8 cellular contexts compared by ENCODE assay signal in the genomic region with DNA sequence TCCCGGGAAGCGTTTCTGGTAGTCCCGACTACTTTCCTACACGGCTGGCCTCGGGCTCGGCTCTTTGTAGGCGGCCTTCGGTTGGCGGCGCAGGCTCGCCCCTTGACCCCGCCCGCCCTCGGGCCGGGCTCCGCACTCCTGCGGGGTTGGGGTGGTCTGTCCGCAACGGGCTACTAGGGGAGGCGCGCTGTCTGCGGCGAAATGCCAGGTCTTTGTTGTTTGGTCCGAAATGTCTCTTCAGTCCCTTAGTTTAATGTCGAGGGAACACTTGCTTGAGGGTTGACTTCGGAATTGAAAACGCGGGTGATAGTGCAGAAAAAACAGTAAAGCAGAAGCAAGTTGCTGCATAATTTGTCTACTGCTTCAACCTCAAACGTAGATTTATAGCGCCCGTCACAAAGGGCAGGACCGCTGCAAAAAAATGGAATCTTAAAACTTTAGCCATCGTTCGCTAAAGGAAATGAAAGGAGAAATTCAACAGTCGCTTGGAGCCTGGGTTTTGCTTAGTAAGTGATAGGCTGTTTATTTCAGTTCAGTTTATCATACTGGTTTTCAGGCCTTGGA. TPM values are rescaled to one million over a fixed set of nuclear protein-coding genes. Genes with fewer than 3 reads are reported as not detected.
DNase-seq lines count a peak whose midpoint lies in the region; ATAC-seq, FAIRE-seq and TF ChIP-seq lines count a peak whose summit lies in the region.

No MANE protein-coding gene starts in this region.

- H3K27ac ChIP-seq in OCI-LY1 (ENCODE audit: low read depth, low read length, poor library complexity, severe bottlenecking) (peak overlapping the region; percentile 46), H1 (ENCODE audit: low read depth, low read length) (peak overlapping the region; percentile 74)
- peak overlapping the region; percentile 84 for H3K27ac ChIP-seq in naive thymus-derived CD4-positive, alpha-beta T cell (ENCODE audit: low read depth, low read length)

- H3K27ac Mint-ChIP-seq in naive thymus-derived CD4-positive, alpha-beta T cell = peak overlapping the region; percentile 85 to 96 (median 94)

- peak overlapping the region; percentile 89 to 98 (median 96) for H3K4me3 Mint-ChIP-seq in naive thymus-derived CD4-positive, alpha-beta T cell

- no peak; a peak in 1 of 3 replicates for TF ChIP-seq POLR2A in H1 (IDR thresholded peaks at IDR 0.05; ENCODE audit: control extremely low read depth in 1 of 2, low read depth in 2 of 2, low read length in 2 of 2)

- peak; percentile 37 for ATAC-seq in HG02973 (IDR thresholded peaks at IDR 0.05; ENCODE audit: unreplicated experiment)
- ATAC-seq in naive thymus-derived CD4-positive, alpha-beta T cell = peak; percentile 60

- H3K4me2 ChIP-seq in OCI-LY1 (ENCODE audit: low read length) = peak overlapping the region; percentile 96
- H3K4me2 ChIP-seq in H1 (ENCODE audit: insufficient read depth in 1 of 2, low read depth in 2 of 2, low read length in 2 of 2) = peak overlapping the region; percentile 89 to 97

- H4K20me1 ChIP-seq in OCI-LY1 (ENCODE audit: insufficient read depth, low read length) (no peaks in the 10 kb centered on the region), H1 (replicated peaks in 1 of 2; ENCODE audit: control insufficient read depth in 1 of 2, insufficient read depth in 2 of 2, low read length in 2 of 2) (peaks cover 0 to 2% of the 10 kb centered on the region in 2 experiments)

- TF ChIP-seq RAD21 in H1 (IDR thresholded peaks at IDR 0.05 in 1 of 2, conservative IDR thresholded peaks at IDR 0.05 in 1 of 2; ENCODE audit: low read depth in 2 of 2, low read length in 2 of 2) = no peak

- peak overlapping the region; percentile 53; the same call in 1 of the 2 replicates for H3K18ac ChIP-seq in H1 (ENCODE audit: extremely low read depth, low read length)

- TF ChIP-seq CTCF in OCI-LY1 (IDR thresholded peaks at IDR 0.05; ENCODE audit: low read length) (no peak), H1 (IDR thresholded peaks at IDR 0.05; ENCODE audit: control extremely low read depth in 1 of 3, insufficient read depth in 1 of 3, low read depth in 1 of 3, low read length in 3 of 3) (no peak)

- intact Hi-C loops in naive thymus-derived CD4-positive, alpha-beta T cell (cut with micrococcal nuclease) = loop anchor here (1.0 to 10.0 kb wide), 23 partner anchors 16 to 1498 kb away; partner anchors contain the start of genes CCDC175 (in 2 of the 2), DAAM1 (in 2 of the 2), DACT1 (in 2 of the 2) and KIAA0586 (in 2 of the 2)

- CTCF ChIA-PET in H1 (lab: Charles Lee; ENCODE audit: partially characterized antibody) = interaction anchor here (0.8 to 2.2 kb wide), 7 partner anchors 15 to 92 kb away, joined by 3 to 6 read pairs (median 4); partner anchors contain the start of gene CCDC175
- CTCF ChIA-PET in naive thymus-derived CD4-positive, alpha-beta T cell (lab: Charles Lee) = interaction anchor here (1.0 kb wide), 1 partner anchor 22 kb away, joined by 3 read pairs; no protein-coding TSS in a partner anchor

- H3K79me2 ChIP-seq in OCI-LY1 (ENCODE audit: insufficient read depth, low read length) = peaks cover 11% of the 10 kb centered on the region
- H3K79me2 ChIP-seq in H1 (ENCODE audit: control insufficient read depth in 1 of 2, insufficient read depth in 2 of 2, low read length in 2 of 2) = peaks cover 0 to 47% of the 10 kb centered on the region in 2 experiments; a peak in 3 of 4 replicates

- H3K4me1 ChIP-seq in OCI-LY1 (ENCODE audit: insufficient read depth, low read length, severe bottlenecking) (peaks cover 49% of the 10 kb centered on the region), H1 (replicated peaks in 1 of 4; ENCODE audit: control insufficient read depth in 3 of 4, insufficient read depth in 4 of 4, low read length in 3 of 4) (peaks cover 0 to 10% (median 3%) of the 10 kb centered on the region in 4 experiments; a peak in 3 of 7 replicates)
- H3K4me1 ChIP-seq in naive thymus-derived CD4-positive, alpha-beta T cell (ENCODE audit: control insufficient read depth in 2 of 2, insufficient read depth in 2 of 2, low read length in 2 of 2) = peaks cover 18 to 20% of the 10 kb centered on the region in 2 donors

- H2BK20ac ChIP-seq in H1 (ENCODE audit: low read length) = no peak overlapping the region

- WGBS in H1 (ENCODE audit: extremely low coverage in 1 of 2, insufficient coverage in 1 of 2, insufficient read length in 1 of 2, insufficient replicate concordance in 2 of 2, low coverage in 1 of 2, low lambda C conversion rate in 2 of 2, missing lambda C conversion rate in 1 of 2), 2 experiments = 1% methylated on average over 23 of the region's 35 CpGs; no CpG with 5 or more reads in 1 of the 2 experiments

- H2BK5ac ChIP-seq in H1 (ENCODE audit: low read depth, low read length) = 0 out of 2 replicates have a peak overlapping the region, but pooled peaks have one; percentile 28

- no peaks in the 10 kb centered on the region for H3K9me3 Mint-ChIP-seq in naive thymus-derived CD4-positive, alpha-beta T cell

- H3K4ac ChIP-seq in H1 (replicated peaks; ENCODE audit: insufficient read length, low read depth, low read length) = no peak overlapping the region

- no peak overlapping the region for H2BK12ac ChIP-seq in H1 (ENCODE audit: low read depth, low read length)

- H3K4me3 ChIP-seq in OCI-LY1 (ENCODE audit: low read depth, low read length, poor library complexity, severe bottlenecking) = peak overlapping the region; percentile 70
- H3K4me3 ChIP-seq in H1 (ENCODE audit: extremely low read depth in 1 of 4, insufficient read depth in 2 of 4, low read depth in 3 of 4, low read length in 4 of 4) = peak overlapping the region; percentile 71 to 90 (median 75)
- peak overlapping the region; percentile 81 for H3K4me3 ChIP-seq in naive thymus-derived CD4-positive, alpha-beta T cell (ENCODE audit: low read length)

- H3K36me3 ChIP-seq in OCI-LY1 (ENCODE audit: insufficient read depth, low read length) (peaks cover 24% of the 10 kb centered on the region), H1 (ENCODE audit: control insufficient read depth in 2 of 4, insufficient read depth in 4 of 4, low read length in 3 of 4) (peaks cover 7 to 22% (median 17%) of the 10 kb centered on the region in 4 experiments)
- peaks cover 0 to 25% (median 0%) of the 10 kb centered on the region in 3 experiments for H3K36me3 ChIP-seq in naive thymus-derived CD4-positive, alpha-beta T cell (ENCODE audit: control insufficient read depth in 2 of 3, insufficient read depth in 3 of 3, low read length in 3 of 3)

- H3K9me3 ChIP-seq in OCI-LY1 (ENCODE audit: low read length) = no peaks in the 10 kb centered on the region
- no peaks in the 10 kb centered on the region for H3K9me3 ChIP-seq in H1 (ENCODE audit: insufficient read depth in 2 of 2, low read depth in 1 of 2, low read length in 1 of 2)
- no peaks in the 10 kb centered on the region for H3K9me3 ChIP-seq in naive thymus-derived CD4-positive, alpha-beta T cell (ENCODE audit: control insufficient read depth in 2 of 3, low read length in 3 of 3)

- H3K9me2 ChIP-seq in OCI-LY1 (ENCODE audit: low read depth, low read length) = no peaks in the 10 kb centered on the region

- H2AFZ ChIP-seq in OCI-LY1 (ENCODE audit: low read length) (peak overlapping the region; percentile 32; the same call in 1 of the 2 replicates), H1 (ENCODE audit: low read length) (peak overlapping the region; percentile 73)

- TF ChIP-seq EP300 in H1 (IDR thresholded peaks at IDR 0.05; ENCODE audit: borderline replicate concordance in 1 of 2, low read depth in 2 of 2, low read length in 2 of 2) = no peak

- POLR2A ChIA-PET in H1 (lab: Charles Lee; ENCODE audit: partially characterized antibody) = interaction anchor here (0.8 to 2.3 kb wide), 11 partner anchors 10 to 296 kb away, joined by 3 to 9 read pairs (median 5); partner anchors contain the start of genes DAAM1 and GPR135
- POLR2A ChIA-PET in naive thymus-derived CD4-positive, alpha-beta T cell (lab: Charles Lee) = interaction anchor here (0.7 to 3.2 kb wide), 11 partner anchors 9 to 1285 kb away, joined by 3 to 34 read pairs (median 5); partner anchors contain the start of genes ACTR10, ARID4A, DAAM1 and GPR135

- H2BK15ac ChIP-seq in H1 (ENCODE audit: low read length) = 0 out of 2 replicates have a peak overlapping the region, but pooled peaks have one; percentile 53

- peak overlapping the region; percentile 70 for H4K5ac ChIP-seq in H1 (ENCODE audit: insufficient read length, low read depth, low read length)

- H3K27me3 ChIP-seq in OCI-LY1 (ENCODE audit: insufficient read depth, low read length) (no peaks in the 10 kb centered on the region), H1 (replicated peaks in 1 of 4; ENCODE audit: control insufficient read depth in 3 of 4, extremely low read depth in 1 of 4, insufficient read depth in 3 of 4, low read length in 3 of 4) (no peaks in the 10 kb centered on the region)
- no peaks in the 10 kb centered on the region for H3K27me3 ChIP-seq in naive thymus-derived CD4-positive, alpha-beta T cell (ENCODE audit: control insufficient read depth in 2 of 2, insufficient read depth in 2 of 2, low read length in 2 of 2)

- H4K8ac ChIP-seq in H1 (ENCODE audit: extremely low read depth, insufficient read depth, low read length) = peak overlapping the region; percentile 91; the same call in 1 of the 2 replicates

- H3F3A ChIP-seq in OCI-LY1 (ENCODE audit: insufficient read depth, low read length) = no peaks in the 10 kb centered on the region

- H2AK5ac ChIP-seq in H1 (ENCODE audit: low read depth, low read length) = no peak overlapping the region

- H3K4me1 Mint-ChIP-seq in naive thymus-derived CD4-positive, alpha-beta T cell = peaks cover 49 to 82% (median 78%) of the 10 kb centered on the region in 7 donors

- peak overlapping the region; percentile 34 for H3K56ac ChIP-seq in H1 (replicated peaks; ENCODE audit: insufficient read length, low read depth, low read length)

- H4K91ac ChIP-seq in H1 (replicated peaks; ENCODE audit: insufficient read length, low read length) = no peak overlapping the region

- H3K79me1 ChIP-seq in H1 (ENCODE audit: low read depth, low read length) = no peaks in the 10 kb centered on the region; the same call in 1 of the 2 replicates

- H3K14ac ChIP-seq in H1 (ENCODE audit: insufficient read length) = no peak overlapping the region

- H3K23ac ChIP-seq in H1 (ENCODE audit: insufficient read length) = no peak overlapping the region

- no peaks in the 10 kb centered on the region for H3K27me3 Mint-ChIP-seq in naive thymus-derived CD4-positive, alpha-beta T cell

- no peak for FAIRE-seq in H1 (lab: Jason Lieb, UNC)

- H3K36me3 Mint-ChIP-seq in naive thymus-derived CD4-positive, alpha-beta T cell = peaks cover 6 to 23% (median 19%) of the 10 kb centered on the region in 5 donors

- H3K23me2 ChIP-seq in H1 (ENCODE audit: low read depth, low read length) = peaks cover 7% of the 10 kb centered on the region

- no peak overlapping the region for H2BK120ac ChIP-seq in H1 (replicated peaks; ENCODE audit: low read depth, low read length)

- H3K9ac ChIP-seq in OCI-LY1 (ENCODE audit: low read length) (peak overlapping the region; percentile 82), H1 (replicated peaks in 1 of 4; ENCODE audit: extremely low read depth in 1 of 4, low read depth in 3 of 4, low read length in 3 of 4) (peak overlapping the region; percentile 63 to 80 (median 71))

- peak; percentile 29 for DNase-seq in stimulated activated CD8-positive, alpha-beta memory T cell treated with anti-CD3 and anti-CD28 coated beads, Interleukin-12 subunit alpha, Interleukin-12 subunit beta, amount 100 ng/mL, for 1 hour (ENCODE audit: low read depth)
- no peak for DNase-seq in stimulated activated CD8-positive, alpha-beta memory T cell treated with anti-CD3 and anti-CD28 coated beads, Interleukin-4, amount 100 ng/mL, for 48 hours
- no peak for DNase-seq in H1 (ENCODE audit: low read depth in 1 of 2, low spot score in 2 of 2)
- DNase-seq in naive thymus-derived CD4-positive, alpha-beta T cell = no peak
- DNase-seq in SKM-1 treated with dmso at 0.1 percent for 144 hours (lab: John Stamatoyannopoulos, UW; ENCODE audit: unreplicated experiment) = no peak
- no peak for DNase-seq in activated CD8-positive, alpha-beta memory T cell treated with anti-CD3 and anti-CD28 coated beads for 24 hours

RNA-seq across cellular contexts. Expression of gene JKAMP, which starts 0.4 kb away (rescaled TPM):
- 31.3 and 34.9 TPM in 2 replicates for total RNA-seq in H1 (2021; fragmentation: NEBNext Ultra II Directional; extraction: Animal tissue kit (Norgen Biotek cat#: 25700))
- 99.5 and 182 TPM in 2 replicates for polyA plus RNA-seq in H1 (2011; rRNA removed)
- polyA plus RNA-seq in H1 (2011; cell fraction: cytosol; rRNA removed) = 83.7 TPM
- 48.7 TPM for polyA plus RNA-seq in H1 (2011; cell fraction: nucleus; rRNA removed)
- polyA plus RNA-seq in H1 (2012, experiment 1 of 2) = 24.9 to 60.7 TPM (median 33.2 TPM) in 4 replicates
- 5.5 TPM for polyA plus RNA-seq in H1 (2012, experiment 2 of 2)
- polyA plus RNA-seq in H1 (2013, experiment 1 of 2) = 71.2 TPM
- 79.9 TPM for polyA plus RNA-seq in H1 (2013, experiment 2 of 2)
- 73.5 and 108 TPM in 2 replicates for polyA minus RNA-seq in H1 (2011; rRNA and poly(A)+ RNA removed)
- polyA minus RNA-seq in H1 (2011; cell fraction: cytosol; rRNA and poly(A)+ RNA removed) = 27.9 TPM
- 50.0 TPM for polyA minus RNA-seq in H1 (2011; cell fraction: nucleus; rRNA and poly(A)+ RNA removed)
- total RNA-seq in naive thymus-derived CD4-positive, alpha-beta T cell = 10 to 100 TPM; 12.2 to 33.7 (median 32.5) TPM
- 10 to 100 TPM; 39.1 to 54.1 TPM for polyA plus RNA-seq in naive thymus-derived CD4-positive, alpha-beta T cell

RNA-seq across cellular contexts. Expression of gene L3HYPDH, which starts 0.5 kb away (rescaled TPM):
- 12.4 and 15.8 TPM in 2 replicates for total RNA-seq in H1 (2021; fragmentation: NEBNext Ultra II Directional; extraction: Animal tissue kit (Norgen Biotek cat#: 25700))
- 11.2 and 12.1 TPM in 2 replicates for polyA plus RNA-seq in H1 (2011; rRNA removed)
- polyA plus RNA-seq in H1 (2011; cell fraction: cytosol; rRNA removed) = 15.1 TPM
- polyA plus RNA-seq in H1 (2011; cell fraction: nucleus; rRNA removed) = 21.3 TPM
- polyA plus RNA-seq in H1 (2012, experiment 1 of 2) = 8.2 to 10.3 TPM (median 9.8 TPM) in 4 replicates
- polyA plus RNA-seq in H1 (2012, experiment 2 of 2) = 4.7 TPM
- polyA plus RNA-seq in H1 (2013, experiment 1 of 2) = 15.4 TPM
- 13.8 TPM for polyA plus RNA-seq in H1 (2013, experiment 2 of 2)
- polyA minus RNA-seq in H1 (2011; rRNA and poly(A)+ RNA removed) = 7.4 and 9.6 TPM in 2 replicates
- 10.8 TPM for polyA minus RNA-seq in H1 (2011; cell fraction: cytosol; rRNA and poly(A)+ RNA removed)
- polyA minus RNA-seq in H1 (2011; cell fraction: nucleus; rRNA and poly(A)+ RNA removed) = 47.9 TPM
- total RNA-seq in naive thymus-derived CD4-positive, alpha-beta T cell = 10 to 100 TPM; 18.9 to 55.9 (median 24.2) TPM
- polyA plus RNA-seq in naive thymus-derived CD4-positive, alpha-beta T cell = 1 to 10 TPM; 2.9 to 6.1 TPM

RNA-seq across cellular contexts. Expression of gene GPR135, which starts 19.5 kb away (rescaled TPM):
- 0.73 and 1.1 TPM in 2 replicates for total RNA-seq in H1 (2021; fragmentation: NEBNext Ultra II Directional; extraction: Animal tissue kit (Norgen Biotek cat#: 25700))
- 0.48 and 0.66 TPM in 2 replicates for polyA plus RNA-seq in H1 (2011; rRNA removed)
- polyA plus RNA-seq in H1 (2011; cell fraction: cytosol; rRNA removed) = 0.40 TPM
- 2.4 TPM for polyA plus RNA-seq in H1 (2011; cell fraction: nucleus; rRNA removed)
- 0.29 to 0.64 TPM (median 0.41 TPM) in 4 replicates for polyA plus RNA-seq in H1 (2012, experiment 1 of 2)
- polyA plus RNA-seq in H1 (2012, experiment 2 of 2) = not detected
- 0.61 TPM for polyA plus RNA-seq in H1 (2013, experiment 1 of 2)
- 0.44 TPM for polyA plus RNA-seq in H1 (2013, experiment 2 of 2)
- polyA minus RNA-seq in H1 (2011; rRNA and poly(A)+ RNA removed) = 0.50 and 0.98 TPM in 2 replicates
- polyA minus RNA-seq in H1 (2011; cell fraction: cytosol; rRNA and poly(A)+ RNA removed) = 1.1 TPM
- 6.6 TPM for polyA minus RNA-seq in H1 (2011; cell fraction: nucleus; rRNA and poly(A)+ RNA removed)
- 1 to 10 TPM; 1.3 to 2.7 (median 2.2) TPM for total RNA-seq in naive thymus-derived CD4-positive, alpha-beta T cell
- under 1 TPM; 0.11 to 0.25 TPM for polyA plus RNA-seq in naive thymus-derived CD4-positive, alpha-beta T cell
